8 cellular contexts compared by ENCODE assay signal in the genomic region with DNA sequence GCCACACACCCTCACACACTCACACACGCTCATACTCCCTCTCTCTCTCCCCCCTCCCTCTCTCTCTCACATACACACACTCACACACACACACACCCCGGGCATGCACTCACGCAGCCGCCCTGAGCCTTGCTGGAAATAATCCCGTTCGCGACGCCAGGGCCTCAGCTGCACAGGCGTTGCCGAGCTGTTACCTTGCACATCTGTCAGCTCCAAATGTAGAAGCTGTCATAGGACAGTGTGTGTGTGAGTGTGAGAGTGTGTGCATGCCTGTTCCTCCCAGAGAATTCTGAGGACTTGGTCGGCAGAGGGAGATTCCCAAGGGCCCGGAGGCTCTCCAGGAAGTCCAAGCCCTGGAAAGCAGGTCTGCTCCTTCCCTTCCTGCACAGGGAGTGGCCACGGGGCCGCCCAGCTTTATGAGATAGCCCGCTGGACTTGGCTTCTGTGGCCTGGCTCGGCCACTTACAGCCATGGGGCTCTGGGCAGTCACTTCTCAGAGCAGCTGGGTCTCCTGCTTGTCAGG.
DNase-seq lines count a peak whose midpoint lies in the region; ATAC-seq and TF ChIP-seq lines count a peak whose summit lies in the region.

No MANE protein-coding gene starts in this region.

- ATAC-seq in HG03432 (IDR thresholded peaks at IDR 0.05; ENCODE audit: unreplicated experiment), result no peak
- no peak for ATAC-seq in HG02884 (IDR thresholded peaks at IDR 0.05; ENCODE audit: unreplicated experiment)

- DNase-seq in AG10803 (ENCODE audit: low read depth), result peak; percentile 68
- peak; percentile 54 to 81 for DNase-seq in NCI-H524 (lab: John Stamatoyannopoulos, UW)
- DNase-seq in fibroblast of mammary gland (ENCODE audit: low read depth), result peak; percentile 44
- DNase-seq in stimulated activated CD4-positive, alpha-beta T cell treated with anti-CD3 and anti-CD28 coated beads, Interleukin-4, amount 100 ng/mL, for 1 hour, result no peak
- DNase-seq in amniotic stem cell (lab: John Stamatoyannopoulos, UW), result no peak

- peak overlapping the region; percentile 11 for H3K9ac ChIP-seq in mucosa of stomach (ENCODE audit: low read length)

- TF ChIP-seq CTCF in AG10803 (conservative IDR thresholded peaks at IDR 0.05; ENCODE audit: low read length) (peak; percentile 11), fibroblast of mammary gland (conservative IDR thresholded peaks at IDR 0.05; ENCODE audit: control insufficient read depth, insufficient read depth, low read depth, low read length) (no peak)

- peaks cover 24% of the 10 kb centered on the region for H3K27me3 ChIP-seq in mucosa of stomach (ENCODE audit: control insufficient read depth, insufficient read depth, low read length)

- no peaks in the 10 kb centered on the region for H3K9me3 ChIP-seq in mucosa of stomach (ENCODE audit: control insufficient read depth, low read length)

- H3K4me3 ChIP-seq in AG10803 (ENCODE audit: low read length), result no peak overlapping the region
- no peak overlapping the region for H3K4me3 ChIP-seq in fibroblast of mammary gland (ENCODE audit: control insufficient read depth, low read depth, low read length)
- H3K4me3 ChIP-seq in mucosa of stomach (ENCODE audit: low read length), result peak overlapping the region; percentile 15

- peaks cover 36% of the 10 kb centered on the region for H3K4me1 ChIP-seq in mucosa of stomach (ENCODE audit: control insufficient read depth, insufficient read depth, low read length)

- H3K36me3 ChIP-seq in mucosa of stomach (ENCODE audit: control insufficient read depth, insufficient read depth, low read length), result no peaks in the 10 kb centered on the region

Comparison
In these comparisons a context has a peak if more than half of its experiments do, and no peak if none do; other contexts are left out.
1. DNase-seq: peak in AG10803 (single experiment), NCI-H524 (2 of 2) and fibroblast of mammary gland (single experiment); none in stimulated activated CD4-positive, alpha-beta T cell treated with anti-CD3 and anti-CD28 coated beads, Interleukin-4, amount 100 ng/mL, for 1 hour (single experiment) and amniotic stem cell (single experiment).